Comparison of ENCODE assay signal across 16 cellular contexts in the genomic region with DNA sequence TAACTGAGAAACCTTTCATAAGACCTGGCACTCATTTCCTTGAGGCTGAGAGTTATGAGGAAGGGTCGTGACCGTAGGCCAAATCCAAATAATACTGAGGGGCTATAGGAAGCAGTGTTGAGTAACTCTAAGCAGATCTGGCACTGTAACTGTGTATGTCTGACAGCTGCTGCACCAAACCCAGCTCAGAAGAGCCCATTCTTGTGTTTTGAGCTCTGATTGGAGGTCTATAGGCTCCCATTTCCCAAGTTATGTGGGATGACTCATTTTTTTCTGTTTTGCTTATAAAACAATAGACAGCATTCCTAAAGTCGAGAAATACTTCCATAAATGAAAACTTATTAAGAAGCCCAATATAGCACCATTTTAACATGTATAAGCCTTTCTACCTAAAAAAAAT.
DNase-seq lines count a peak whose midpoint lies in the region; ATAC-seq and TF ChIP-seq lines count a peak whose summit lies in the region.
"Had no signal": no experiment of that assay in that cellular context is flagged by ENCODE, and none has a peak within 500 bp of the region (broad histone marks: within the 10 kb centered on the region; RNA-seq: fewer than 3 reads in every experiment).

No MANE protein-coding gene starts in this region.

- DNase-seq in EL (peak; percentile 0), HS-5 (ENCODE audit: low read depth) (peak; percentile 5), brain microvascular endothelial cell (peak; percentile 27), fibroblast of peridontal ligament (ENCODE audit: extremely low read depth) (peak; percentile 17), SW 1271 (lab: John Stamatoyannopoulos, UW) (no peak), left lung (no peak)
- DNase-seq in activated CD4-positive, alpha-beta T cell treated with anti-CD3 and anti-CD28 coated beads for 48 hours = no peak
- DNase-seq: 8988T; CD4-positive, alpha-beta memory T cell; DMS153; DMS79; H9; IMR-90 had no signal

- no peaks in the 10 kb centered on the region for H3K4me1 ChIP-seq in left lung
- H3K4me1 ChIP-seq: BLaER1 had no signal

- H3K36me3 ChIP-seq in brain microvascular endothelial cell (replicated peaks) = no peaks in the 10 kb centered on the region
- no peaks in the 10 kb centered on the region for H3K36me3 ChIP-seq in left lung
- H3K36me3 ChIP-seq: BLaER1 had no signal

- H3K27ac ChIP-seq in brain microvascular endothelial cell (no peak overlapping the region), left lung (no peak overlapping the region)
- H3K27ac ChIP-seq: BLaER1 had no signal

- ATAC-seq in left lung (no peak), GM21390 (IDR thresholded peaks at IDR 0.05; ENCODE audit: unreplicated experiment) (no peak)
- ATAC-seq: GM12878 had no signal

- in situ Hi-C loops in brain microvascular endothelial cell (cut with HindIII; ENCODE audit: low pct_ligation_motif_present, low sequenced_read_pairs) = no loop called here

- H3K9me3 ChIP-seq in left lung = peaks cover 0 to 38% of the 10 kb centered on the region in 2 donors

- no peak overlapping the region for H3K4me3 ChIP-seq in brain microvascular endothelial cell (ENCODE audit: low read depth, low read length)
- H3K4me3 ChIP-seq in left lung = no peak overlapping the region
- H3K4me3 ChIP-seq: BLaER1, GM12878 had no signal

- TF ChIP-seq CTCF in brain microvascular endothelial cell (IDR thresholded peaks at IDR 0.05; ENCODE audit: low read depth, low read length, missing control alignments) = no peak
- no peak for TF ChIP-seq CTCF in left lung (IDR thresholded peaks at IDR 0.05)

- no peaks in the 10 kb centered on the region for H3K27me3 ChIP-seq in brain microvascular endothelial cell (replicated peaks)
- H3K27me3 ChIP-seq in left lung = no peaks in the 10 kb centered on the region
- H3K27me3 ChIP-seq: BLaER1 had no signal

- intact Hi-C loops in left lung (cut with DNase I) = no loop called here

Comparison
In these comparisons a context has a peak if more than half of its experiments do, and no peak if none do; other contexts are left out.
1. DNase-seq: peak in EL (single experiment), HS-5 (single experiment), brain microvascular endothelial cell (single experiment) and fibroblast of peridontal ligament (single experiment); none in SW 1271 (0 of 2), left lung (0 of 2) and activated CD4-positive, alpha-beta T cell treated with anti-CD3 and anti-CD28 coated beads for 48 hours (single experiment).